Comparison of ENCODE assay signal across 27 cellular contexts in genomic region chr2:190941571-190941970, GRCh38.
"Had no signal": no experiment of that assay in that cellular context is flagged by ENCODE, and none has a peak within 500 bp of the region (broad histone marks: within the 10 kb centered on the region; RNA-seq: fewer than 3 reads in every experiment).

No MANE protein-coding gene starts in this region.

- DNase-seq: activated CD4-positive, alpha-beta memory T cell treated with anti-CD3 and anti-CD28 coated beads, Interleukin-2, amount 10 ng/mL, durations not matched to agents 7 days and 5 days; activated CD4-positive, alpha-beta T cell treated with anti-CD3 and anti-CD28 coated beads for 1 hour; activated CD4-positive, alpha-beta T cell treated with anti-CD3 and anti-CD28 coated beads for 48 hours; activated CD4-positive, CD25-positive, alpha-beta regulatory T cell; activated gamma-delta T cell; activated naive CD4-positive, alpha-beta T cell treated with Interleukin-2 at 50 U/mL for 16 hours; activated T-cell treated with anti-CD3 and anti-CD28 coated beads, Interleukin-2, amount 50 U/mL, for 24 hours; anterior cingulate cortex; brain microvascular endothelial cell; central memory CD4-positive, alpha-beta T cell; MM.1S; MV-4-11; NCI-H1092; NCI-H1417; NCI-H146; NCI-H187; NCI-H2081; NCI-H345; NCI-H524 treated with DMSO at 0.1 percent for 48 hours; NK-92 treated with Interleukin-12 subunit alpha and Interleukin-12 subunit beta, amount 100 ng/mL, for 24 hours; PC-9; Right ventricle myocardium superior; SW 1271; T-helper 1 cell; T1000; WERI-Rb-1 had no signal

- H3K4me2 ChIP-seq: PC-9 had no signal

- H3K27ac ChIP-seq: brain microvascular endothelial cell, PC-9, WERI-Rb-1 had no signal

- H3K27me3 ChIP-seq: brain microvascular endothelial cell had no signal

- H3K36me3 ChIP-seq: brain microvascular endothelial cell, WERI-Rb-1 had no signal

- FAIRE-seq: colon had no signal

- H3K4me3 ChIP-seq: PC-9 had no signal

- H2AFZ ChIP-seq: PC-9 had no signal
